8 cellular contexts compared by ENCODE assay signal in the genomic region with DNA sequence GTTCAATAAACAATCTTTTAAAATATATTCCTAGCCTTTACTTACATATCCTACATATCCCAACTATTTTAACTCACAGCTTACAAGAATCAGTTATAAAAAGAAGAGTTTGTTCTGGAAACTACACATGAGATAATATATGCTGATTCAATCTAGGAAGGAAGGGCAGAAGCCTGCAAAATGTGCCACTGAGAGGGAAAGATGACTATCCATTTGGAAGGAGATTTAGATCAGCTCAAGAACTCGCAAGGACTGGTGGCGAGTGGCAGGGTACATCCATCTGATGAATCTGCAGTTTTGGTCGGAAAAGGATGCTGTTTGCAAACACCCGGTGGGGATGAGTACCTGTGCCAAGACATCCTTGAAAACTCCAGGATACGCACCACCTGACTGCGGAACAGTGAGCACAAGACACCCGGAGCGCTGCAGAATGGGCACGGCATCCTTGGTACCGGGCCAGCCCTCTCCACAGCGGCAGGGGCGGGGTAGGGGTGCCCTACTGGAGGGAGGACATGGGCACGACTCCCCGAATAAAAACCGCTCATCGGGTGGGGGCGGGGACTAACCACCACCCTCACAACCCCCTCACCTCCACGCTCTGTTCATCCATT. TPM values are rescaled to one million over a fixed set of nuclear protein-coding genes. Genes with fewer than 3 reads are reported as not detected.
DNase-seq lines count a peak whose midpoint lies in the region; ATAC-seq, FAIRE-seq and TF ChIP-seq lines count a peak whose summit lies in the region.

No MANE protein-coding gene starts in this region.

- FAIRE-seq in HTR-8/SVneo (lab: Jason Lieb, UNC): peak; percentile 91

- H3K27me3 Mint-ChIP-seq in activated naive CD4-positive, alpha-beta T cell treated with anti-CD3 and anti-CD28 coated beads, Interleukin-2, amount 10 ng/mL, durations not matched to agents 7 days and 5 days: peaks cover 5% of the 10 kb centered on the region

- H3K27ac ChIP-seq in C4-2B (peak overlapping the region; percentile 92), testis (peak overlapping the region; percentile 94 to 95)

- no peaks in the 10 kb centered on the region for H3K27me3 ChIP-seq in testis

- no peaks in the 10 kb centered on the region for H3K36me3 ChIP-seq in testis (ENCODE audit: low read depth, missing control alignments)

- H3K4me1 Mint-ChIP-seq in activated naive CD4-positive, alpha-beta T cell treated with anti-CD3 and anti-CD28 coated beads, Interleukin-2, amount 10 ng/mL, durations not matched to agents 7 days and 5 days: peaks cover 54% of the 10 kb centered on the region

- ATAC-seq in GM21367 (IDR thresholded peaks at IDR 0.05; ENCODE audit: unreplicated experiment): peak; percentile 16
- peak; percentile 56 for ATAC-seq in omental fat pad (ENCODE audit: low FRiP score)

- TF ChIP-seq CTCF in C4-2B (conservative IDR thresholded peaks at IDR 0.05): no peak
- no peak for TF ChIP-seq CTCF in omental fat pad (IDR thresholded peaks at IDR 0.05)
- TF ChIP-seq CTCF in testis (IDR thresholded peaks at IDR 0.05): no peak

- peak overlapping the region; percentile 97 for H3K4me3 Mint-ChIP-seq in activated naive CD4-positive, alpha-beta T cell treated with anti-CD3 and anti-CD28 coated beads, Interleukin-2, amount 10 ng/mL, durations not matched to agents 7 days and 5 days

- WGBS in testis, 2 donors: 0% methylated on average over 9 to 15 of the region's 18 CpGs

- peak; percentile 64 for DNase-seq in HTR-8/SVneo (ENCODE audit: insufficient read length, low spot score)
- DNase-seq in SHP77 treated with DMSO at 0.1 percent for 48 hours (lab: John Stamatoyannopoulos, UW): peak; percentile 28
- peak; percentile 86 for DNase-seq in activated naive CD4-positive, alpha-beta T cell treated with anti-CD3 and anti-CD28 coated beads, Interleukin-2, amount 10 ng/mL, durations not matched to agents 7 days and 5 days
- peak; percentile 65 for DNase-seq in globus pallidus (ENCODE audit: low spot score)
- peak; percentile 35 for DNase-seq in omental fat pad (ENCODE audit: low spot score)
- DNase-seq in testis: peak; percentile 75

- H3K9me3 ChIP-seq in testis: no peaks in the 10 kb centered on the region

- CTCF ChIA-PET in activated naive CD4-positive, alpha-beta T cell treated with anti-CD3 and anti-CD28 coated beads, Interleukin-2, amount 10 ng/mL, durations not matched to agents 7 days and 5 days (lab: Charles Lee): interaction anchor here (0.8 kb wide), 1 partner anchor 598 kb away, joined by 3 read pairs; no protein-coding TSS in a partner anchor

- no peak for TF ChIP-seq POLR2A in testis (IDR thresholded peaks at IDR 0.05)

- peaks cover 4% of the 10 kb centered on the region for H3K4me1 ChIP-seq in testis

- intact Hi-C loops in testis (cut with DNase I; ENCODE audit: low total_unique reads): no loop called here

- H3K9me3 Mint-ChIP-seq in activated naive CD4-positive, alpha-beta T cell treated with anti-CD3 and anti-CD28 coated beads, Interleukin-2, amount 10 ng/mL, durations not matched to agents 7 days and 5 days: no peaks in the 10 kb centered on the region

- H3K4me3 ChIP-seq in testis: peak overlapping the region; percentile 100

- H3K27ac Mint-ChIP-seq in activated naive CD4-positive, alpha-beta T cell treated with anti-CD3 and anti-CD28 coated beads, Interleukin-2, amount 10 ng/mL, durations not matched to agents 7 days and 5 days: peak overlapping the region; percentile 94

- H3K36me3 Mint-ChIP-seq in activated naive CD4-positive, alpha-beta T cell treated with anti-CD3 and anti-CD28 coated beads, Interleukin-2, amount 10 ng/mL, durations not matched to agents 7 days and 5 days: peaks cover 27% of the 10 kb centered on the region

RNA-seq across cellular contexts. Expression of a gene that starts 0.7 kb away (rescaled TPM):
- total RNA-seq in omental fat pad (10 to 100 TPM; 16.8 to 29.3 (median 21.5) TPM), testis (100 to 1,000 TPM in 1 of 2 donors, 10 to 100 TPM in 1; 98.5 to 119 TPM)
- 149 TPM for polyA plus RNA-seq in testis (ENCODE audit: insufficient read depth, low read depth, low replicate concordance)

RNA-seq across cellular contexts. Expression of a gene that starts 49.0 kb away (rescaled TPM):
- total RNA-seq in omental fat pad (10 to 100 TPM; 11.8 to 28.4 (median 20.2) TPM), testis (10 to 100 TPM; 46.6 to 51.2 TPM)
- polyA plus RNA-seq in testis (ENCODE audit: insufficient read depth, low read depth, low replicate concordance): 28.2 TPM

RNA-seq across cellular contexts. Expression of a gene that starts 49.6 kb away (rescaled TPM):
- total RNA-seq in omental fat pad (1 to 10 TPM in 2 of 4 donors, under 1 TPM in 2; 0.82 to 3.5 (median 1.4) TPM), testis (1 to 10 TPM; 5.3 to 6.9 TPM)
- 3.9 TPM for polyA plus RNA-seq in testis (ENCODE audit: insufficient read depth, low read depth, low replicate concordance)

Comparison
In these comparisons a context has a peak if more than half of its experiments do, and no peak if none do; other contexts are left out.
1. Peak in every context shown above with its lines: DNase-seq, ATAC-seq, H3K4me3 ChIP-seq and H3K27ac ChIP-seq.
2. DNase-seq: peak in every context shown above with its lines; median percentile 86 in activated naive CD4-positive, alpha-beta T cell treated with anti-CD3 and anti-CD28 coated beads, Interleukin-2, amount 10 ng/mL, durations not matched to agents 7 days and 5 days; 75 in testis; 65 in globus pallidus; 64 in HTR-8/SVneo; 35 in omental fat pad; 28 in SHP77 treated with DMSO at 0.1 percent for 48 hours.